8 cellular contexts compared by ENCODE assay signal in the genomic region with DNA sequence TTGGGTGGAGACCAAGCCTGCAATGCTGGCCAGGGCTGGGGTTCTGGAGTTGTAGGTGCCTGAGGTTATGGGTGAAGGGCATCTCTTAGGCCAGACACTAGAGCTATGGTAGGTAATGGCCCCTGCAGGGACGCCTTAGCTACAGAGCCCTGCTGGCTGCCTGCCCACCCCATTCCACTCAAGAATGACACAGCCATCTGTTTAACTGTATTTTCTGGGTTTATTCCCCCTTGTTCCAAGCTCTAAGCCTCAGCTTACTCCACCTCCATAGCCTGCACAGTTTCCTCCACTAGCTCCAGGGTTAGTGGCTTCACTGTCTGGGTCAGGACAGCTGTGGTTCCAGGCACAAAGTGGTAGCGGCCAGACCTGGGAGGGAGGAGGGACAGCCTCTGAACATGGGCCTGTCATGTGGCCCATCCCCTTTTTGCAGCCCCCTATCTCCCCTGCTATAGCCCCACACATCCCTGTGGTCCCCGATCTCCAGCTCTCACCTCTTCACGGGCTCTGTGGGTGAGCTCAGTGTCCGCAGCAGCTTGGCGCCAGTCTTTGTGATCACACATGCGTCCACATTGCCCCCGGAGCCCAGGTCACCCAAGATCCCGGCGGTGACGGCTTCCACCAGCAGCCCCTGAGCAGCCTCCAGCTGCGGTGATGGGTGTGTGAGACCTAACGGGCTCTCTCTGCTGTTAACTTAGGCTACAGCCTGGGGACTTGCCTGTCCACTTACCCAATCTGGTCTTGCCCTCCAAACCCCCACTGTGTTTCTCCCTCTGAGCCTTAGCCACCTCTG. TPM values are rescaled to one million over a fixed set of nuclear protein-coding genes. Genes with fewer than 3 reads are reported as not detected.
DNase-seq lines count a peak whose midpoint lies in the region; ATAC-seq, FAIRE-seq and TF ChIP-seq lines count a peak whose summit lies in the region.

No MANE protein-coding gene starts in this region.

- no peak overlapping the region for H2BK15ac ChIP-seq in mesenchymal stem cell (ENCODE audit: low read depth, poor library complexity, severe bottlenecking)

- no peak for FAIRE-seq in A549 (lab: Jason Lieb, UNC)

- no peak overlapping the region for H2AK5ac ChIP-seq in mesenchymal stem cell (ENCODE audit: low read length, severe bottlenecking)

- H4K20me1 ChIP-seq in HCT116 (ENCODE audit: insufficient read depth) = no peaks in the 10 kb centered on the region

- H4K8ac ChIP-seq in mesenchymal stem cell (ENCODE audit: low read length) = no peak overlapping the region

- peaks cover 0 to 8% of the 10 kb centered on the region in 2 experiments; a peak in 1 of 4 replicates for H3K36me3 ChIP-seq in HCT116 (ENCODE audit: control insufficient read depth in 1 of 2, insufficient read depth in 2 of 2, low read length in 2 of 2)
- H3K36me3 ChIP-seq in mesenchymal stem cell (ENCODE audit: control insufficient read depth in 1 of 2, insufficient read depth in 2 of 2, low read depth in 1 of 2, low read length in 2 of 2) = peaks cover 38 to 48% of the 10 kb centered on the region in 2 experiments

- H3K23ac ChIP-seq in mesenchymal stem cell (ENCODE audit: low read length in 2 of 2) = no peak overlapping the region

- no peak overlapping the region for H3K18ac ChIP-seq in mesenchymal stem cell (ENCODE audit: low read depth in 1 of 2, low read length in 2 of 2)

- POLR2A ChIA-PET in A549 (lab: Yijun Ruan, JAX) = no interaction called here
- POLR2A ChIA-PET in HCT116 (lab: Charles Lee) = no interaction called here

- peaks cover 33% of the 10 kb centered on the region for H3K79me2 ChIP-seq in HCT116 (ENCODE audit: insufficient read depth, low read length)

- WGBS in A549 (ENCODE audit: missing lambda C conversion rate) = 93% methylated on average over 13 of the region's 13 CpGs
- WGBS in mesenchymal stem cell = 79% methylated on average over 13 of the region's 13 CpGs

- intact Hi-C loops in HCT116 (cut with micrococcal nuclease) = loop anchor here (5.0 to 10.0 kb wide), 2 partner anchors 117 to 410 kb away; a partner anchor contains a TSS

- no peak overlapping the region for H4K91ac ChIP-seq in mesenchymal stem cell (ENCODE audit: low read length)

- no peak for TF ChIP-seq EP300 in A549 (IDR thresholded peaks at IDR 0.05)

- H2AFZ ChIP-seq in HCT116 (ENCODE audit: low read depth, low read length, poor library complexity, severe bottlenecking) (no peak overlapping the region), mesenchymal stem cell (ENCODE audit: low read depth, low read length) (no peak overlapping the region)

- peaks cover 27% of the 10 kb centered on the region for H3K79me1 ChIP-seq in mesenchymal stem cell (replicated peaks; ENCODE audit: low read length, poor library complexity, severe bottlenecking)

- peak overlapping the region; percentile 89 for H3K4me2 ChIP-seq in A549
- peak overlapping the region; percentile 98 for H3K4me2 ChIP-seq in HCT116 (ENCODE audit: low read length)
- peak overlapping the region; percentile 67 for H3K4me2 ChIP-seq in mesenchymal stem cell (ENCODE audit: low read length, poor library complexity, severe bottlenecking)

- TF ChIP-seq RAD21 in A549 (conservative IDR thresholded peaks at IDR 0.05 in 1 of 2, IDR thresholded peaks at IDR 0.05 in 1 of 2) (no peak), HCT116 (IDR thresholded peaks at IDR 0.05; ENCODE audit: low read depth) (no peak)

- in situ Hi-C loops in astrocyte of the spinal cord (cut with HindIII; ENCODE audit: low sequenced_read_pairs) = no loop called here

- no peak overlapping the region for H2BK12ac ChIP-seq in mesenchymal stem cell (ENCODE audit: low read length in 2 of 2)

- TF ChIP-seq POLR2A in A549 (IDR thresholded peaks at IDR 0.05; ENCODE audit: low read length) (no peak), HCT116 (IDR thresholded peaks at IDR 0.05; ENCODE audit: borderline replicate concordance, extremely low read depth, insufficient read depth, insufficient read length) (no peak)

- CTCF ChIA-PET in A549 (lab: Yijun Ruan, JAX) (interaction anchor here (0.7 to 22.2 kb wide), 8 partner anchors 9 to 414 kb away, joined by 3 to 370 read pairs (median 15); a partner anchor contains a TSS), HCT116 (lab: Charles Lee) (interaction anchor here (1.4 to 2.7 kb wide), 3 partner anchors 51 to 118 kb away, joined by 3 to 11 read pairs (median 3); no protein-coding TSS in a partner anchor)

- H3K27ac ChIP-seq in A549 = peak overlapping the region; percentile 88 to 96
- H3K27ac ChIP-seq in HCT116 (ENCODE audit: low read depth, low read length) = peak overlapping the region; percentile 62
- no peak overlapping the region for H3K27ac ChIP-seq in mesenchymal stem cell (ENCODE audit: low read length, poor library complexity, severe bottlenecking)

- no peak overlapping the region for H2BK120ac ChIP-seq in mesenchymal stem cell (ENCODE audit: low read depth, low read length)

- H3K4me3 ChIP-seq in A549 (peak overlapping the region; percentile 76), HCT116 (replicated peaks in 1 of 2; ENCODE audit: low read depth in 1 of 2, low read length in 2 of 2) (peak overlapping the region; percentile 70 to 82), astrocyte of the spinal cord (ENCODE audit: low read depth, low read length) (peak overlapping the region; percentile 85), mesenchymal stem cell (ENCODE audit: insufficient read depth in 1 of 2, low read depth in 1 of 2, low read length in 2 of 2) (peak overlapping the region in 1 of 2 experiments; percentile 98)

- no peak for TF ChIP-seq CTCF in A549 (IDR thresholded peaks at IDR 0.05)
- TF ChIP-seq CTCF in HCT116 (IDR thresholded peaks at IDR 0.05 in 2 of 3, conservative IDR thresholded peaks at IDR 0.05 in 1 of 3; ENCODE audit: borderline replicate concordance in 1 of 3, insufficient read depth in 1 of 3, low read depth in 2 of 3, low read length in 2 of 3) = no peak
- no peak for TF ChIP-seq CTCF in astrocyte of the spinal cord (IDR thresholded peaks at IDR 0.05; ENCODE audit: low read depth, low read length)

- BruUV-seq in HCT116 (replicated peaks; lab: Mats Ljungman, UMichigan) = no TSS peak

- peak overlapping the region in 1 of 2 experiments; percentile 1 for H3K4ac ChIP-seq in mesenchymal stem cell (ENCODE audit: low read depth in 1 of 2, low read length in 2 of 2)

- H2BK5ac ChIP-seq in mesenchymal stem cell (ENCODE audit: low read depth, low read length, poor library complexity, severe bottlenecking) = no peak overlapping the region

- RAD21 ChIA-PET in HCT116 (lab: Charles Lee; ENCODE audit: low non-redundant PET in 1 of 2, low total read pairs in 2 of 2, uncharacterized antibody in 2 of 2, unreplicated experiment in 2 of 2) = no interaction called here

- no peak overlapping the region for H3K14ac ChIP-seq in mesenchymal stem cell (ENCODE audit: low read length in 2 of 2)

- H3K9ac ChIP-seq in HCT116 (ENCODE audit: low read length) (peak overlapping the region; percentile 85), mesenchymal stem cell (ENCODE audit: low read length) (peak overlapping the region; percentile 98)

- H3K27me3 ChIP-seq in HCT116 (ENCODE audit: insufficient read depth, low read length) (no peaks in the 10 kb centered on the region), mesenchymal stem cell (ENCODE audit: control insufficient read depth in 1 of 2, insufficient read depth in 1 of 2, low read length in 2 of 2) (no peaks in the 10 kb centered on the region)

- ATAC-seq in A549 (no peak), HCT116 (no peak), HG03378 (IDR thresholded peaks at IDR 0.05; ENCODE audit: unreplicated experiment) (no peak)

- H3K9me3 ChIP-seq in A549 = no peaks in the 10 kb centered on the region
- no peaks in the 10 kb centered on the region for H3K9me3 ChIP-seq in HCT116 (ENCODE audit: control insufficient read depth in 1 of 2, insufficient read depth in 1 of 2, low read depth in 1 of 2, low read length in 2 of 2)
- no peaks in the 10 kb centered on the region for H3K9me3 ChIP-seq in mesenchymal stem cell (ENCODE audit: control insufficient read depth, low read length)

- no peaks in the 10 kb centered on the region for H3K9me2 ChIP-seq in HCT116 (ENCODE audit: insufficient read depth)

- DNase-seq in A549 (ENCODE audit: low read depth in 1 of 2, low spot score in 1 of 2) (no peak), HCT116 (ENCODE audit: low read depth, low spot score) (no peak), astrocyte of the spinal cord (ENCODE audit: low read depth, low spot score) (no peak), mesenchymal stem cell (no peak), superior temporal gyrus (ENCODE audit: extremely low spot score) (no peak), NCI-H146 (lab: John Stamatoyannopoulos, UW) (no peak), NCI-H1694 treated with DMSO at 0.1 percent for 48 hours (lab: John Stamatoyannopoulos, UW) (no peak)

- H3K4me1 ChIP-seq in A549 (peaks cover 16% of the 10 kb centered on the region; the same call in 2 of the 3 replicates), HCT116 (ENCODE audit: control insufficient read depth in 1 of 2, insufficient read depth in 2 of 2, low read length in 2 of 2) (peaks cover 3 to 29% of the 10 kb centered on the region in 2 experiments; a peak in 3 of 4 replicates), mesenchymal stem cell (ENCODE audit: control insufficient read depth, insufficient read depth, low read depth, low read length) (peaks cover 25% of the 10 kb centered on the region)

RNA-seq across cellular contexts. Expression of a gene that starts 2.1 kb away (rescaled TPM):
- polyA plus RNA-seq in A549 (2011; rRNA removed) (11.0 and 11.3 TPM in 2 replicates), A549 (2017; fragmentation: RNase III; extraction: RNeasy Plus Mini Kit Qiagen cat#74134 plus additional on column Dnase treatment) (51.9 to 53.5 TPM (median 52.4 TPM) in 3 replicates)
- 74.3 and 76.3 TPM in 2 replicates for polyA plus RNA-seq in A549 (2012; cell fraction: cytosol; rRNA removed)
- 57.1 and 62.6 TPM in 2 replicates for polyA plus RNA-seq in A549 (2012; cell fraction: nucleus; rRNA removed)
- 5.2 and 6.7 TPM in 2 replicates for polyA minus RNA-seq in A549 (2011; rRNA and poly(A)+ RNA removed)
- 41.0 TPM for total RNA-seq in HCT116 (2021; ENCODE audit: unreplicated experiment)
- 62.9 and 67.9 TPM in 2 replicates for polyA plus RNA-seq in HCT116 (2012)
- 102 TPM for polyA plus RNA-seq in mesenchymal stem cell (2013, experiment 1 of 2)
- 104 TPM for polyA plus RNA-seq in mesenchymal stem cell (2013, experiment 2 of 2)

RNA-seq across cellular contexts. Expression of a gene that starts 2.8 kb away (rescaled TPM):
- polyA plus RNA-seq in A549 (2011; rRNA removed) (0.92 and 1.6 TPM in 2 replicates), A549 (2017; fragmentation: RNase III; extraction: RNeasy Plus Mini Kit Qiagen cat#74134 plus additional on column Dnase treatment) (3.6 to 4.4 TPM (median 3.9 TPM) in 3 replicates)
- polyA plus RNA-seq in A549 (2012; cell fraction: cytosol; rRNA removed) = 5.4 and 6.9 TPM in 2 replicates
- 15.4 and 21.9 TPM in 2 replicates for polyA plus RNA-seq in A549 (2012; cell fraction: nucleus; rRNA removed)
- 0.83 and 1.6 TPM in 2 replicates for polyA minus RNA-seq in A549 (2011; rRNA and poly(A)+ RNA removed)
- total RNA-seq in HCT116 (2021; ENCODE audit: unreplicated experiment) = 3.4 TPM
- 0.84 and 1.7 TPM in 2 replicates for polyA plus RNA-seq in HCT116 (2012)
- polyA plus RNA-seq in mesenchymal stem cell (2013, experiment 1 of 2) = 0.43 TPM
- polyA plus RNA-seq in mesenchymal stem cell (2013, experiment 2 of 2) = 0.38 TPM

RNA-seq across cellular contexts. Expression of a gene that starts 9.4 kb away (rescaled TPM):
- polyA plus RNA-seq in A549 (2011; rRNA removed) = 1.7 and 2.6 TPM in 2 replicates
- 5.6 and 7.2 TPM in 2 replicates for polyA plus RNA-seq in A549 (2012; cell fraction: cytosol; rRNA removed)
- polyA plus RNA-seq in A549 (2012; cell fraction: nucleus; rRNA removed) = 61.3 and 65.9 TPM in 2 replicates
- 8.4 to 11.2 TPM (median 10.0 TPM) in 3 replicates for polyA plus RNA-seq in A549 (2017; fragmentation: RNase III; extraction: RNeasy Plus Mini Kit Qiagen cat#74134 plus additional on column Dnase treatment)
- 0.66 and 1.5 TPM in 2 replicates for polyA minus RNA-seq in A549 (2011; rRNA and poly(A)+ RNA removed)
- total RNA-seq in HCT116 (2021; ENCODE audit: unreplicated experiment) = 17.6 TPM
- polyA plus RNA-seq in HCT116 (2012) = 11.2 and 14.1 TPM in 2 replicates
- 11.5 TPM for polyA plus RNA-seq in mesenchymal stem cell (2013, experiment 1 of 2)
- 10.8 TPM for polyA plus RNA-seq in mesenchymal stem cell (2013, experiment 2 of 2)

RNA-seq across cellular contexts. Expression of a gene that starts 33.9 kb away (rescaled TPM):
- 18.2 and 19.5 TPM in 2 replicates for polyA plus RNA-seq in A549 (2011; rRNA removed)
- 31.7 and 34.8 TPM in 2 replicates for polyA plus RNA-seq in A549 (2012; cell fraction: cytosol; rRNA removed)
- 134 and 182 TPM in 2 replicates for polyA plus RNA-seq in A549 (2012; cell fraction: nucleus; rRNA removed)
- 32.6 to 34.7 TPM (median 33.2 TPM) in 3 replicates for polyA plus RNA-seq in A549 (2017; fragmentation: RNase III; extraction: RNeasy Plus Mini Kit Qiagen cat#74134 plus additional on column Dnase treatment)
- 57.8 and 60.3 TPM in 2 replicates for polyA minus RNA-seq in A549 (2011; rRNA and poly(A)+ RNA removed)
- total RNA-seq in HCT116 (2021; ENCODE audit: unreplicated experiment) = 46.0 TPM
- polyA plus RNA-seq in HCT116 (2012) = 33.3 and 54.0 TPM in 2 replicates
- 43.9 TPM for polyA plus RNA-seq in mesenchymal stem cell (2013, experiment 1 of 2)
- 45.1 TPM for polyA plus RNA-seq in mesenchymal stem cell (2013, experiment 2 of 2)

RNA-seq across cellular contexts. Expression of a gene that starts 41.4 kb away (rescaled TPM):
- polyA plus RNA-seq in A549 (2011; rRNA removed) (15.1 and 18.2 TPM in 2 replicates), A549 (2017; fragmentation: RNase III; extraction: RNeasy Plus Mini Kit Qiagen cat#74134 plus additional on column Dnase treatment) (14.6 to 15.8 TPM (median 15.7 TPM) in 3 replicates)
- polyA plus RNA-seq in A549 (2012; cell fraction: cytosol; rRNA removed) = 14.8 and 21.3 TPM in 2 replicates
- polyA plus RNA-seq in A549 (2012; cell fraction: nucleus; rRNA removed) = 25.1 and 25.3 TPM in 2 replicates
- 43.4 and 49.6 TPM in 2 replicates for polyA minus RNA-seq in A549 (2011; rRNA and poly(A)+ RNA removed)
- 16.2 TPM for total RNA-seq in HCT116 (2021; ENCODE audit: unreplicated experiment)
- polyA plus RNA-seq in HCT116 (2012) = 23.5 and 23.6 TPM in 2 replicates
- 17.8 TPM for polyA plus RNA-seq in mesenchymal stem cell (2013, experiment 1 of 2)
- 21.8 TPM for polyA plus RNA-seq in mesenchymal stem cell (2013, experiment 2 of 2)
